17 cellular contexts compared by ENCODE assay signal in genomic region chr4:55896622-55897021, GRCh38. TPM values are rescaled to one million over a fixed set of nuclear protein-coding genes. Genes with fewer than 3 reads are reported as not detected.
DNase-seq lines count a peak whose midpoint lies in the region; ATAC-seq, FAIRE-seq and TF ChIP-seq lines count a peak whose summit lies in the region.
"Had no signal": no experiment of that assay in that cellular context is flagged by ENCODE, and none has a peak within 500 bp of the region (broad histone marks: within the 10 kb centered on the region; RNA-seq: fewer than 3 reads in every experiment).

No MANE protein-coding gene starts in this region.

- H3K27me3 ChIP-seq in parathyroid adenoma (ENCODE audit: control insufficient read depth, insufficient read depth, low read length): no peaks in the 10 kb centered on the region
- H3K27me3 ChIP-seq: BLaER1 treated with 17β-estradiol and CSF1 and Interleukin-3, amounts not matched to agents 10 nM and 100 nM had no signal

- no peak overlapping the region for H3K4me2 ChIP-seq in parathyroid adenoma (ENCODE audit: low read length)
- H3K4me2 ChIP-seq: BLaER1 treated with 17β-estradiol and CSF1 and Interleukin-3, amounts not matched to agents 10 nM and 100 nM had no signal

- peaks cover 28% of the 10 kb centered on the region for H3K36me3 Mint-ChIP-seq in T-helper 2 cell treated with Interferon-gamma antibody and Interleukin-4, amounts not matched to agents 5 μg/mL and 100 μg/mL, for 36 hours (ENCODE audit: low read depth)
- no peaks in the 10 kb centered on the region for H3K36me3 Mint-ChIP-seq in glutamatergic neuron (ENCODE audit: unreplicated experiment)

- H3K27ac Mint-ChIP-seq in T-helper 2 cell treated with Interferon-gamma antibody and Interleukin-4, amounts not matched to agents 5 μg/mL and 100 μg/mL, for 36 hours: peak overlapping the region; percentile 26
- no peak overlapping the region for H3K27ac Mint-ChIP-seq in glutamatergic neuron (ENCODE audit: unreplicated experiment)
- H3K27ac Mint-ChIP-seq: B cell; CD8-positive, alpha-beta T cell; H9 had no signal

- peak overlapping the region; percentile 44 for H3K27ac ChIP-seq in parathyroid adenoma
- H3K27ac ChIP-seq: 22Rv1; BLaER1 treated with 17β-estradiol and CSF1 and Interleukin-3, amounts not matched to agents 10 nM and 100 nM had no signal

- H3K9me3 ChIP-seq in parathyroid adenoma (ENCODE audit: control insufficient read depth, low read length): no peaks in the 10 kb centered on the region
- H3K9me3 ChIP-seq: BLaER1 treated with 17β-estradiol and CSF1 and Interleukin-3, amounts not matched to agents 10 nM and 100 nM had no signal

- no peak overlapping the region for H3K9ac ChIP-seq in parathyroid adenoma
- H3K9ac ChIP-seq: BLaER1 treated with 17β-estradiol and CSF1 and Interleukin-3, amounts not matched to agents 10 nM and 100 nM had no signal

- H3K27me3 Mint-ChIP-seq in T-helper 2 cell treated with Interferon-gamma antibody and Interleukin-4, amounts not matched to agents 5 μg/mL and 100 μg/mL, for 36 hours (ENCODE audit: low read depth): no peaks in the 10 kb centered on the region
- peaks cover 3% of the 10 kb centered on the region for H3K27me3 Mint-ChIP-seq in glutamatergic neuron (ENCODE audit: unreplicated experiment)
- H3K27me3 Mint-ChIP-seq: B cell had no signal

- no peak overlapping the region for H2AFZ ChIP-seq in parathyroid adenoma

- H3K4me3 ChIP-seq in choroid plexus epithelial cell (ENCODE audit: low read depth, low read length) (no peak overlapping the region), parathyroid adenoma (ENCODE audit: low read depth, low read length) (no peak overlapping the region)
- H3K4me3 ChIP-seq: BLaER1 treated with 17β-estradiol and CSF1 and Interleukin-3, amounts not matched to agents 10 nM and 100 nM; GM12878 had no signal

- no peak for ATAC-seq in HG02870 (IDR thresholded peaks at IDR 0.05; ENCODE audit: unreplicated experiment)
- ATAC-seq: CD8-positive, alpha-beta T cell; GM12878 had no signal

- TF ChIP-seq CTCF in choroid plexus epithelial cell (conservative IDR thresholded peaks at IDR 0.05; ENCODE audit: low read depth, low read length): no peak
- TF ChIP-seq CTCF in parathyroid adenoma (IDR thresholded peaks at IDR 0.05): no peak
- no peak for TF ChIP-seq CTCF in glutamatergic neuron (IDR thresholded peaks at IDR 0.05; ENCODE audit: partially characterized antibody, unreplicated experiment)

- H3K4me3 Mint-ChIP-seq in T-helper 2 cell treated with Interferon-gamma antibody and Interleukin-4, amounts not matched to agents 5 μg/mL and 100 μg/mL, for 36 hours: no peak overlapping the region
- no peak overlapping the region for H3K4me3 Mint-ChIP-seq in glutamatergic neuron (ENCODE audit: unreplicated experiment)
- H3K4me3 Mint-ChIP-seq: B cell; CD8-positive, alpha-beta T cell; H9 had no signal

- peak; percentile 23 for FAIRE-seq in G401.6 (lab: Jason Lieb, UNC)
- FAIRE-seq: GM12878, GM19239, H1 had no signal

- H3K36me3 ChIP-seq in parathyroid adenoma (ENCODE audit: control insufficient read depth, insufficient read depth, low read length): no peaks in the 10 kb centered on the region

- H3K79me2 ChIP-seq in parathyroid adenoma: no peaks in the 10 kb centered on the region

- no peaks in the 10 kb centered on the region for H3K4me1 ChIP-seq in parathyroid adenoma

- no peak for DNase-seq in T-helper 2 cell treated with Interferon-gamma antibody and Interleukin-4, amounts not matched to agents 5 μg/mL and 100 μg/mL, for 36 hours (ENCODE audit: low spot score)
- DNase-seq in T-helper 2 cell (no peak), choroid plexus epithelial cell (ENCODE audit: low read depth) (peak; percentile 29), glutamatergic neuron (no peak)
- DNase-seq: Calu3; CD8-positive, alpha-beta T cell; DMS79 treated with DMSO at 0.1 percent for 48 hours; H9 had no signal

- no peaks in the 10 kb centered on the region for H3K9me3 Mint-ChIP-seq in T-helper 2 cell treated with Interferon-gamma antibody and Interleukin-4, amounts not matched to agents 5 μg/mL and 100 μg/mL, for 36 hours
- H3K9me3 Mint-ChIP-seq in glutamatergic neuron (ENCODE audit: unreplicated experiment): no peaks in the 10 kb centered on the region
- H3K9me3 Mint-ChIP-seq: CD8-positive, alpha-beta T cell; H9 had no signal

- no peaks in the 10 kb centered on the region for H3K4me1 Mint-ChIP-seq in T-helper 2 cell treated with Interferon-gamma antibody and Interleukin-4, amounts not matched to agents 5 μg/mL and 100 μg/mL, for 36 hours (ENCODE audit: low read depth)
- H3K4me1 Mint-ChIP-seq in glutamatergic neuron (ENCODE audit: low read depth, unreplicated experiment): no peaks in the 10 kb centered on the region

RNA-seq across cellular contexts. Expression of gene EXOC1, which starts 43.2 kb away (rescaled TPM):
- 102 TPM for total RNA-seq in glutamatergic neuron (ENCODE audit: unreplicated experiment)

RNA-seq across cellular contexts. Expression of gene CEP135, which starts 52.1 kb away (rescaled TPM):
- total RNA-seq in glutamatergic neuron (ENCODE audit: unreplicated experiment): 4.2 TPM
